ENCODE assay signal across 1 cellular context in the genomic region with DNA sequence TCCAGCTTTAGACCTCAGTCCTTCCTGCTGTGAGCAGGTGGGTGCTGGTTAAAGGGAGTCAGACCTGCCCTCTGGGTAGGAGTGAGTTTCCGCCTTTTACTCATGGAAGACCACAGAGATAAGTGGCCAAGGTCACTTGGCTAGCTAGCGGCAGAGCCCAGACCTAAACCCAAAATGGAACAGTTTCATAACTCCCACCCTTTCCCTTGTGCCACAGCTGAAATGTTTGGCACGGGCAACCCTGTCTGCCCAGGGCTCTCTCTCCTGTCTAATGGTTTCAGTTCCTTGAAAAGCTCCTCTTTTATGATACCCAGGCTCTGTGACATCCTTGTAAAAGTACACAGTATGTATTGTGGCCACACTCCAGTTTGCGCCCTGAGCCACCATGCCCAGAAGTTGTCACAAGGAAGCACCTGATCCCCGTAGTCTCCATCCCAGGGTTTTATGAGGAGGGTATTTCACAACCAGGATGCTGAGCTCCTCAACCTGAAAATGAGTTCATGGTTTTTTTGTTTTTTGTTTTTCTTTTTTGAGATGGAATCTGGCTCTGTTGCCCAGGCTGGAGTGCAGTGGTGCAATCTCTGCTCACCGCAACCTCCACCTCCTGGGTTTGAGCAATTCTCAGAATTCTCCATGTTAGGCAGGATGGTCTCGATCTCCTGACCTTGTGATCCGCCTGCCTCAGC.
TF ChIP-seq lines count a peak whose summit lies in the region.

No MANE protein-coding gene starts in this region.

TF ChIP-seq in HEK293, 187 proteins besides CTCF, POLR2A, EP300 and RAD21 (continued from another document):
- TF ChIP-seq ZNF398 (tag by site-specific recombination; IDR thresholded peaks at IDR 0.05) (no peak), EGR2 (tag by site-specific recombination; IDR thresholded peaks at IDR 0.05; ENCODE audit: low read depth) (peak; percentile 96; the same call in 1 of the 2 replicates), ZNF239 (tag by site-specific recombination; IDR thresholded peaks at IDR 0.05) (no peak), ZFHX2 (tag by site-specific recombination; conservative IDR thresholded peaks at IDR 0.05) (peak; percentile 79; the same call in 1 of the 2 replicates)
